Comparison of ENCODE assay signal across 12 cellular contexts in genomic region chr19:38452430-38453366, GRCh38. TPM values are rescaled to one million over a fixed set of nuclear protein-coding genes. Genes with fewer than 3 reads are reported as not detected.
DNase-seq lines count a peak whose midpoint lies in the region; ATAC-seq and TF ChIP-seq lines count a peak whose summit lies in the region.
"Had no signal": no experiment of that assay in that cellular context is flagged by ENCODE, and none has a peak within 500 bp of the region (broad histone marks: within the 10 kb centered on the region; RNA-seq: fewer than 3 reads in every experiment).

No MANE protein-coding gene starts in this region.

- H3K4me3 ChIP-seq in A673 (ENCODE audit: low read depth, low read length, poor library complexity, severe bottlenecking), result no peak overlapping the region
- H3K4me3 ChIP-seq in SJCRH30, result no peak overlapping the region
- no peak overlapping the region for H3K4me3 ChIP-seq in iPS-20b (ENCODE audit: low read length)
- H3K4me3 ChIP-seq: lung had no signal

- DNase-seq in A673 (ENCODE audit: low spot score) (peak; percentile 38), D341Med (ENCODE audit: low spot score) (peak; percentile 56), SJCRH30 (peak; percentile 74 to 86), chondrocyte (ENCODE audit: low spot score) (no peak), HCEC 1CT (no peak)
- DNase-seq: central memory CD4-positive, alpha-beta T cell; EL; NCI-H2029 treated with DMSO at 0.1 percent for 48 hours had no signal

- intact Hi-C loops in A673 (cut with micrococcal nuclease; ENCODE audit: unreplicated experiment), result no loop called here

- ATAC-seq in HG03045 (IDR thresholded peaks at IDR 0.05; ENCODE audit: unreplicated experiment) (no peak), HG02623 (IDR thresholded peaks at IDR 0.05; ENCODE audit: unreplicated experiment) (no peak)

- no peaks in the 10 kb centered on the region for H3K4me1 ChIP-seq in A673 (ENCODE audit: insufficient read depth, low read length, poor library complexity, severe bottlenecking)
- H3K4me1 ChIP-seq in SJCRH30, result no peaks in the 10 kb centered on the region
- H3K4me1 ChIP-seq in iPS-20b (ENCODE audit: insufficient read depth, low read length), result no peaks in the 10 kb centered on the region

- no peaks in the 10 kb centered on the region for H3K4me1 Mint-ChIP-seq in chondrocyte (ENCODE audit: low read depth)

- H3K9ac ChIP-seq in iPS-20b (ENCODE audit: low read depth, low read length), result peak overlapping the region; percentile 45; the same call in 1 of the 2 replicates

- H3K27ac ChIP-seq in A673 (ENCODE audit: low read depth, low read length, poor library complexity, severe bottlenecking) (no peak overlapping the region), SJCRH30 (no peak overlapping the region), iPS-20b (ENCODE audit: low read length) (no peak overlapping the region)

- TF ChIP-seq CTCF in A673 (conservative IDR thresholded peaks at IDR 0.05; ENCODE audit: low read depth, low read length), result no peak
- TF ChIP-seq CTCF in chondrocyte (IDR thresholded peaks at IDR 0.05), result no peak

- no peak overlapping the region for H3K27ac Mint-ChIP-seq in chondrocyte (ENCODE audit: unreplicated experiment)

- CTCF ChIA-PET in A673 (lab: Charles Lee), result no interaction called here

- H3K36me3 Mint-ChIP-seq in chondrocyte (ENCODE audit: low read depth), result peaks cover 1% of the 10 kb centered on the region

- BruUV-seq in A673 (replicated peaks; lab: Mats Ljungman, UMichigan), result no TSS peak

- POLR2A ChIA-PET in A673 (lab: Charles Lee; ENCODE audit: low non-redundant PET), result no interaction called here

- H3K36me3 ChIP-seq in A673 (ENCODE audit: insufficient read depth, low read length, poor library complexity, severe bottlenecking), result no peaks in the 10 kb centered on the region
- H3K36me3 ChIP-seq in SJCRH30, result peaks cover 83% of the 10 kb centered on the region
- peaks cover 52% of the 10 kb centered on the region for H3K36me3 ChIP-seq in iPS-20b (ENCODE audit: insufficient read depth, low read depth, low read length)

- no peaks in the 10 kb centered on the region for H3K27me3 ChIP-seq in A673 (replicated peaks; ENCODE audit: insufficient read depth, low read depth, low read length, poor library complexity)
- H3K27me3 ChIP-seq in SJCRH30, result no peaks in the 10 kb centered on the region
- H3K27me3 ChIP-seq in iPS-20b (ENCODE audit: insufficient read depth, low read length), result no peaks in the 10 kb centered on the region

- H3K27me3 Mint-ChIP-seq in chondrocyte (ENCODE audit: low read depth), result peaks cover 31% of the 10 kb centered on the region

- no peaks in the 10 kb centered on the region for H3K9me3 Mint-ChIP-seq in chondrocyte (ENCODE audit: low read depth)

- H3K9me3 ChIP-seq in A673 (ENCODE audit: low read depth, low read length, poor library complexity, severe bottlenecking), result no peaks in the 10 kb centered on the region
- no peaks in the 10 kb centered on the region for H3K9me3 ChIP-seq in SJCRH30 (replicated peaks)
- no peaks in the 10 kb centered on the region for H3K9me3 ChIP-seq in iPS-20b (ENCODE audit: insufficient read depth, low read depth, low read length)

- no peak overlapping the region for H3K4me3 Mint-ChIP-seq in chondrocyte (ENCODE audit: unreplicated experiment)

RNA-seq across cellular contexts. Expression of gene RYR1, which starts 19.2 kb away (rescaled TPM):
- total RNA-seq in A673 (2021) (0.28 and 0.55 TPM in 2 replicates), chondrocyte (0.02 to 0.32 TPM (median 0.26 TPM) in 3 replicates)
- total RNA-seq in SJCRH30 (2014; rRNA removed; shearing (Covaris generic)), result 12.4 and 19.1 TPM in 2 replicates

RNA-seq across cellular contexts. Expression of gene RASGRP4, which starts 26.7 kb away (rescaled TPM):
- total RNA-seq in A673 (2021), result not detected in 2 replicates
- total RNA-seq in SJCRH30 (2014; rRNA removed; shearing (Covaris generic)), result 0.73 and 0.94 TPM in 2 replicates
- not detected in 3 replicates for total RNA-seq in chondrocyte

RNA-seq across cellular contexts. Expression of gene FAM98C, which starts 49.8 kb away (rescaled TPM):
- total RNA-seq in A673 (2021), result 11.8 and 12.1 TPM in 2 replicates
- 2.8 and 4.6 TPM in 2 replicates for total RNA-seq in SJCRH30 (2014; rRNA removed; shearing (Covaris generic))
- 15.5 to 16.5 TPM (median 16.0 TPM) in 3 replicates for total RNA-seq in chondrocyte

Comparison
In these comparisons a context has a peak if more than half of its experiments do, and no peak if none do; other contexts are left out.
1. DNase-seq: peak in A673 (single experiment), D341Med (single experiment) and SJCRH30 (2 of 2); none in chondrocyte (single experiment) and HCEC 1CT (single experiment).